27 cellular contexts compared by ENCODE assay signal in genomic region chr12:74527491-74527890, GRCh38.
"Had no signal": no experiment of that assay in that cellular context is flagged by ENCODE, and none has a peak within 500 bp of the region (broad histone marks: within the 10 kb centered on the region; RNA-seq: fewer than 3 reads in every experiment).

No MANE protein-coding gene starts in this region.

- H3K27ac ChIP-seq: epithelial cell of prostate, esophagus squamous epithelium, gastrocnemius medialis, heart right ventricle, left lung, lower lobe of right lung had no signal

- H3K4me3 ChIP-seq: esophagus squamous epithelium, gastrocnemius medialis, heart right ventricle, left lung, lower lobe of right lung, mucosa of descending colon had no signal

- H3K9me3 ChIP-seq: esophagus squamous epithelium, gastrocnemius medialis, heart right ventricle, left lung, lower lobe of right lung, mucosa of descending colon had no signal

- ATAC-seq: effector memory CD8-positive, alpha-beta T cell; esophagus mucosa; gastrocnemius medialis; heart right ventricle; left cardiac atrium; left lung; left ventricle myocardium superior; lower lobe of right lung; mucosa of descending colon; naive thymus-derived CD8-positive, alpha-beta T cell had no signal

- H3K36me3 Mint-ChIP-seq: mesothelial cell of epicardium; naive B cell; naive thymus-derived CD8-positive, alpha-beta T cell had no signal

- H3K4me1 Mint-ChIP-seq: endodermal cell; mesothelial cell of epicardium; naive B cell; naive thymus-derived CD8-positive, alpha-beta T cell had no signal

- H3K27ac Mint-ChIP-seq: dendritic cell treated with granulocyte-macrophage colony-stimulating factor and Interleukin-4, amounts not matched to agents 40 ng/mL and 50 ng/mL, for 4 days; effector memory CD8-positive, alpha-beta T cell; endodermal cell; mesothelial cell of epicardium; naive B cell; naive thymus-derived CD8-positive, alpha-beta T cell had no signal

- H3K36me3 ChIP-seq: esophagus squamous epithelium, gastrocnemius medialis, heart right ventricle, left lung, lower lobe of right lung had no signal

- H3K27me3 ChIP-seq: gastrocnemius medialis had no signal

- H3K4me3 Mint-ChIP-seq: dendritic cell treated with granulocyte-macrophage colony-stimulating factor and Interleukin-4, amounts not matched to agents 40 ng/mL and 50 ng/mL, for 4 days; effector memory CD8-positive, alpha-beta T cell; endodermal cell; mesothelial cell of epicardium; naive B cell; naive thymus-derived CD8-positive, alpha-beta T cell had no signal

- DNase-seq: cortex of kidney; effector CD8-positive, alpha-beta T cell; effector memory CD8-positive, alpha-beta T cell; endodermal cell; erythroblast; esophagus squamous epithelium; foreskin fibroblast; foreskin melanocyte; gastrocnemius medialis; glutamatergic neuron; head of caudate nucleus; heart right ventricle; hippocampal formation; left cardiac atrium; left lung; left ventricle myocardium superior; lower lobe of right lung; mesenchymal stem cell; mucosa of descending colon; naive B cell; naive thymus-derived CD8-positive, alpha-beta T cell had no signal

- H3K9me3 Mint-ChIP-seq: dendritic cell treated with granulocyte-macrophage colony-stimulating factor and Interleukin-4, amounts not matched to agents 40 ng/mL and 50 ng/mL, for 4 days; effector memory CD8-positive, alpha-beta T cell; endodermal cell; naive B cell; naive thymus-derived CD8-positive, alpha-beta T cell had no signal

- H3K4me1 ChIP-seq: esophagus squamous epithelium, gastrocnemius medialis, heart right ventricle, left lung, lower lobe of right lung had no signal

- FAIRE-seq: islet of Langerhans, keratinocyte had no signal
